Comparison of ENCODE assay signal across 1 cellular context in the genomic region with DNA sequence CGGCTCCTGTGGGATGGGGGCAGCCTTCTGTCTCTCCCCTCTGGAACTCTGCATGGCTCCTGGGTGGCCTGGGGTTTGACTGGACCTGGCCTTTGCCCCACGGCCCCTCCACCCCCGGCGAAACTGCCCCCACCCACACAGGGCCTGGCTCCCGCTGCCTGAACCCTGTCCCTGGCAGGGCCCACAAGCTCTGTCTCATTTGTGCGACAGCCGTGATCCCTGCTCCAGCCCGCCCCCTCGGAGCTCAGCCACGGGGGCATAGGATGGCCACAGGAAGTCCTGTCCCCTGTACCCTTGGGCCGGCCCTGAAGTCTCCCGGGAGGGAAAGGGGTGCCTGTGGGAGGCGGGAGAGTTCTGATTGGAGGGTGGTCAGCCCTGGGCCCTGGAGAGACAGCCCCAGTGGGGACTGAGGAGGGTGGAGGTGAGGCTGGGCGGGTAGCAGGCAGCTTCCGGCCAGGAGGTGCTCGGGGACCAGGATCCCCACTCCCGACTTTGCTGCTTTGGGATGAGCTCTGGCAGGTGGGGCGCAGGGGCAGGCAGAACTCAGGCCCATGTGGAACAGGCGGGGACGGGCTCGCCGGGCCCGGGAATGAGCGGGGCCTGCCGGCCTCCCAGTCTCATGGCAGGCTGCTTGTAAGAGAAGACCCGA.
TF ChIP-seq lines count a peak whose summit lies in the region.

No MANE protein-coding gene starts in this region.

TF ChIP-seq in SK-N-SH treated with all-trans-retinoic acid at 6 μM for 48 hours, 23 proteins besides CTCF, POLR2A, EP300 and RAD21 (continued from another document):
- TF ChIP-seq TSHZ2 (CRISPR knock-in tag; IDR thresholded peaks at IDR 0.05) (no peak), CREB5 (CRISPR knock-in tag; IDR thresholded peaks at IDR 0.05; ENCODE audit: low read depth) (no peak), PATZ1 (CRISPR knock-in tag; IDR thresholded peaks at IDR 0.05; ENCODE audit: borderline replicate concordance) (no peak), ARNTL (CRISPR knock-in tag; IDR thresholded peaks at IDR 0.05; ENCODE audit: borderline replicate concordance, low read depth) (no peak), ZNF565 (CRISPR knock-in tag; conservative IDR thresholded peaks at IDR 0.05; ENCODE audit: low read depth) (no peak), BACH2 (CRISPR knock-in tag; IDR thresholded peaks at IDR 0.05; ENCODE audit: borderline replicate concordance) (no peak)
